ENCODE assay signal across 29 cellular contexts in genomic region chr15:68564173-68564572, GRCh38.
"Had no signal": no experiment of that assay in that cellular context is flagged by ENCODE, and none has a peak within 500 bp of the region (broad histone marks: within the 10 kb centered on the region; RNA-seq: fewer than 3 reads in every experiment).

No MANE protein-coding gene starts in this region.

- H3K9me3 ChIP-seq: left lung, lower lobe of right lung, neutrophil, suprapubic skin, thoracic aorta, tibial artery, uterus had no signal

- H2AFZ ChIP-seq: neural progenitor cell, parathyroid adenoma had no signal

- H3K4me1 ChIP-seq: parathyroid adenoma, uterus had no signal

- H3K9ac ChIP-seq: neural progenitor cell, parathyroid adenoma had no signal

- H3K79me2 ChIP-seq: parathyroid adenoma had no signal

- DNase-seq: hippocampal formation; left colon; left lung; lower lobe of right lung; mammary epithelial cell; mesenchymal stem cell; naive B cell; natural killer cell; nephron progenitor cell; occipital lobe; retina; right cardiac atrium; stimulated activated CD4-positive, alpha-beta T cell treated with anti-CD3 and anti-CD28 coated beads, Interleukin-4, amount 100 ng/mL, for 24 hours; stimulated activated naive CD4-positive, alpha-beta T cell; trophoblast cell; uterus had no signal

- H3K4me3 ChIP-seq: left lung, lower lobe of right lung, neural progenitor cell, skin epidermis, suprapubic skin, thoracic aorta, tibial artery, uterus had no signal

- H3K4me3 Mint-ChIP-seq: mesothelial cell of epicardium; naive B cell; natural killer cell; nephron progenitor cell; neural progenitor cell; stimulated activated effector memory CD8-positive, alpha-beta T cell treated with anti-CD3 and anti-CD28 coated beads, Interleukin-12 subunit alpha, Interleukin-12 subunit beta, amount 100 ng/mL, for 72 hours; stimulated activated naive CD8-positive, alpha-beta T cell treated with anti-CD3 and anti-CD28 coated beads, Interleukin-15, Interleukin-2, amounts not matched to agents 100 ng/mL and 50 ng/mL, for 24 hours had no signal

- H3K36me3 Mint-ChIP-seq: mesothelial cell of epicardium; naive B cell; natural killer cell; neural progenitor cell; stimulated activated effector memory CD8-positive, alpha-beta T cell treated with anti-CD3 and anti-CD28 coated beads, Interleukin-12 subunit alpha, Interleukin-12 subunit beta, amount 100 ng/mL, for 72 hours had no signal

- H3K27me3 ChIP-seq: uterus had no signal

- H3K36me3 ChIP-seq: left lung, lower lobe of right lung, neural progenitor cell, neutrophil, suprapubic skin, thoracic aorta, tibial artery, uterus had no signal

- H3K4me2 ChIP-seq: neural progenitor cell had no signal

- FAIRE-seq: keratinocyte had no signal

- H3K27ac Mint-ChIP-seq: mesothelial cell of epicardium; naive B cell; natural killer cell; nephron progenitor cell; neural progenitor cell; progenitor cell of endocrine pancreas; stimulated activated effector memory CD8-positive, alpha-beta T cell treated with anti-CD3 and anti-CD28 coated beads, Interleukin-12 subunit alpha, Interleukin-12 subunit beta, amount 100 ng/mL, for 72 hours; stimulated activated naive CD8-positive, alpha-beta T cell treated with anti-CD3 and anti-CD28 coated beads, Interleukin-15, Interleukin-2, amounts not matched to agents 100 ng/mL and 50 ng/mL, for 24 hours had no signal

- H3K9me3 Mint-ChIP-seq: mesothelial cell of epicardium; naive B cell; natural killer cell; nephron progenitor cell; neural progenitor cell; stimulated activated effector memory CD8-positive, alpha-beta T cell treated with anti-CD3 and anti-CD28 coated beads, Interleukin-12 subunit alpha, Interleukin-12 subunit beta, amount 100 ng/mL, for 72 hours; stimulated activated naive CD8-positive, alpha-beta T cell treated with anti-CD3 and anti-CD28 coated beads, Interleukin-15, Interleukin-2, amounts not matched to agents 100 ng/mL and 50 ng/mL, for 24 hours had no signal

- ATAC-seq: left colon; left lung; lower lobe of right lung; natural killer cell; right cardiac atrium; sciatic nerve; stimulated activated effector memory CD8-positive, alpha-beta T cell treated with anti-CD3 and anti-CD28 coated beads, Interleukin-12 subunit alpha, Interleukin-12 subunit beta, amount 100 ng/mL, for 72 hours had no signal

- H3K27ac ChIP-seq: left lung, lower lobe of right lung, neural progenitor cell, neutrophil, parathyroid adenoma, skin epidermis, suprapubic skin, thoracic aorta, tibial artery, uterus had no signal
